In the genomic region with DNA sequence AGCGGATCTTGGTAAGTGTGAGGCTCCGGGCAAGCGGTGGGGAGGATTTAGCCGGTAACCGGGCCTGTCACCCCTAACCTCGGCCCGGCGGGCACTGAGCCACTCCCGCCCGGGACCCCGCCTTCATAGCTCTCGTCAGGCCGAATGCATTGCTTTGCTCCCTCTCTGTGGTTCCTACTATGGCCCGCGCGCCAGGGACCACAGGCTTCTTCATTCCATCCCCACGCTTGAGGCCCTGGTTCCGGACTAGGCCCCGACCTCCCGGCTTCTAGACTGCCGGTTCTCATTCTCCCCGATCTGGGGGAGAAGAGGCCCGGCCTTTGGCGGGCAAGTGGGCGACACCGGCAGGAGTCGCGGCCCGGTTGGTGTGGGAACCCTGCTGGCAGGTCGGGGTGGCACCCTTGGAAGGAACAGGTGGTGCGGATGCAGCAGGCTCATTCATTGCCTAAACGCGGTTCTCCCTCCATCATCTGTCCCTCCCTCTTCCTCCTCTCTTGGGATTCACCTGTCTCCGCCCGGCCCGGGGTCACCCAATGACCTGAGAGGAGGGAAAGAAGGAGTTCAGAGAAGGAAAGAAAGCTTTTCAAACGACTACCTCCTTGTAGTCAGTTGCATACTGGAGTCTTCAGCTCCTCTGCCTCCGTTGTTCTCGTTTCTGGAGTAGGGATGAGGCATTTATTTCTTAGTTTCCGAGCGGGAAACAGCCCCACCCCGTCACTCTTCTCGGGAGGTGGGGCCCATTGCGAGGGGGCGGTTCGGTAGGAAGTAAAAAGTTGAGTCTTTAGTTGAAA, we compare ENCODE assay signal across 8 cellular contexts. TPM values are rescaled to one million over a fixed set of nuclear protein-coding genes. Genes with fewer than 3 reads are reported as not detected.
DNase-seq lines count a peak whose midpoint lies in the region; ATAC-seq and TF ChIP-seq lines count a peak whose summit lies in the region.

A gene (minus strand): TSS at position 657 of the 791 bp plus-strand sequence. CDS start 6,679 bp downstream, outside the sequence.

- intact Hi-C loops in cardiac septum (cut with DNase I) = loop anchor here (2.0 to 5.0 kb wide), 4 partner anchors 125 to 255 kb away; a partner anchor contains a TSS

- DNase-seq in EH (ENCODE audit: low read depth) = peak; percentile 62
- peak; percentile 79 for DNase-seq in KBM-7
- DNase-seq in SKM-1 treated with dmso at 0.1 percent for 144 hours (lab: John Stamatoyannopoulos, UW; ENCODE audit: unreplicated experiment) = peak; percentile 55
- DNase-seq in activated naive CD8-positive, alpha-beta T cell treated with anti-CD3 and anti-CD28 coated beads for 36 hours = peak; percentile 71
- DNase-seq in cardiac septum (ENCODE audit: low spot score) = no peak
- peak; percentile 46 for DNase-seq in progenitor cell of endocrine pancreas (ENCODE audit: low spot score, unreplicated experiment)
- no peak for DNase-seq in superior temporal gyrus (ENCODE audit: extremely low spot score)

- H3K27ac Mint-ChIP-seq in activated naive CD8-positive, alpha-beta T cell treated with anti-CD3 and anti-CD28 coated beads for 36 hours = peak within 1 kb of the TSS; percentile 99
- H3K27ac Mint-ChIP-seq in progenitor cell of endocrine pancreas = peak within 1 kb of the TSS; percentile 99

- peak; percentile 40 for ATAC-seq in GM21619 (IDR thresholded peaks at IDR 0.05; ENCODE audit: unreplicated experiment)

- in situ Hi-C loops in KBM-7 (cut with MboI; ENCODE audit: low pct_unique_long_range_greater_than_20kb, low sequenced_read_pairs) = no loop called here

- H3K4me1 Mint-ChIP-seq in activated naive CD8-positive, alpha-beta T cell treated with anti-CD3 and anti-CD28 coated beads for 36 hours = peaks cover 45% of the 10 kb centered on the region
- peaks cover 27% of the 10 kb centered on the region for H3K4me1 Mint-ChIP-seq in progenitor cell of endocrine pancreas (ENCODE audit: low read depth)

- H3K36me3 Mint-ChIP-seq in activated naive CD8-positive, alpha-beta T cell treated with anti-CD3 and anti-CD28 coated beads for 36 hours = peaks cover 48% of the 10 kb centered on the region
- H3K36me3 Mint-ChIP-seq in progenitor cell of endocrine pancreas (ENCODE audit: insufficient read depth) = peaks cover 9% of the 10 kb centered on the region

- no peaks in the 10 kb centered on the region for H3K27me3 Mint-ChIP-seq in activated naive CD8-positive, alpha-beta T cell treated with anti-CD3 and anti-CD28 coated beads for 36 hours
- H3K27me3 Mint-ChIP-seq in progenitor cell of endocrine pancreas = no peaks in the 10 kb centered on the region

- TF ChIP-seq CTCF in progenitor cell of endocrine pancreas (IDR thresholded peaks at IDR 0.05; ENCODE audit: unreplicated experiment) = peak; percentile 57

- H3K4me3 Mint-ChIP-seq in activated naive CD8-positive, alpha-beta T cell treated with anti-CD3 and anti-CD28 coated beads for 36 hours = peak within 1 kb of the TSS; percentile 97
- peak within 1 kb of the TSS; percentile 96 for H3K4me3 Mint-ChIP-seq in progenitor cell of endocrine pancreas (ENCODE audit: low read depth)

- H3K9me3 Mint-ChIP-seq in activated naive CD8-positive, alpha-beta T cell treated with anti-CD3 and anti-CD28 coated beads for 36 hours = peaks cover 4% of the 10 kb centered on the region
- H3K9me3 Mint-ChIP-seq in progenitor cell of endocrine pancreas (ENCODE audit: low read depth) = peaks cover 6% of the 10 kb centered on the region

RNA-seq across cellular contexts. Expression of the gene that starts here (rescaled TPM):
- total RNA-seq in activated naive CD8-positive, alpha-beta T cell treated with anti-CD3 and anti-CD28 coated beads for 36 hours = 10 to 100 TPM; 61.3 to 65.3 TPM
- 175 TPM for total RNA-seq in cardiac septum
- total RNA-seq in progenitor cell of endocrine pancreas = 47.4 and 52.0 TPM in 2 replicates

Comparison
In these comparisons a context has a peak if more than half of its experiments do, and no peak if none do; other contexts are left out.
1. DNase-seq: peak in EH (single experiment), KBM-7 (single experiment), SKM-1 treated with dmso at 0.1 percent for 144 hours (single experiment), activated naive CD8-positive, alpha-beta T cell treated with anti-CD3 and anti-CD28 coated beads for 36 hours (single experiment) and progenitor cell of endocrine pancreas (single experiment); none in cardiac septum (single experiment) and superior temporal gyrus (single experiment).